Comparison of ENCODE assay signal across 4 cellular contexts in genomic region chr11:56953907-56954306, GRCh38. TPM values are rescaled to one million over a fixed set of nuclear protein-coding genes. Genes with fewer than 3 reads are reported as not detected.
"Had no signal": no experiment of that assay in that cellular context is flagged by ENCODE, and none has a peak within 500 bp of the region (broad histone marks: within the 10 kb centered on the region; RNA-seq: fewer than 3 reads in every experiment).

No MANE protein-coding gene starts in this region.

RNA-seq across cellular contexts. Expression of gene OR5AK2, which starts 34.8 kb away (rescaled TPM):
- polyA plus RNA-seq: HepG2, IgD-negative memory B cell, IMR-90, K562 had no signal
